ENCODE assay signal across 18 cellular contexts in the genomic region with DNA sequence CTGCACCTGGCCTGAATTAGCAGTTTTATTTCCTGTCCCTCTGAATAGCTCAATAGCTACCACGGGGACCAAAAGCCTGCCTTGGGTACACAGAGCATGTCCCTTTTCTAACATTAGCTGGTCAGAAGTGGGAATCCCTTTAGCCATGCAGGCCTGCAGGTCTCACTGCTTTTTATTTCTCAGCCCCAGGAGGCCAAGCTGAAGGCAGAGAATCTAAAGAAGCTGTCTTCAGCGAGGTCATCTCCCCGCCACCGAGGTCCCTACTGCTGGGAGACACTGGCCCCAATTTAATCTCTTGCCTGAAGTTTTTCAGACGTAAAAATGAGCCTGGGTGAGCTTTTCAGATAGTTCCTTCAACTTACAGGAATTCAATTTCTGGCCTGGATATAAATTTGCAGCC.
"Had no signal": no experiment of that assay in that cellular context is flagged by ENCODE, and none has a peak within 500 bp of the region (broad histone marks: within the 10 kb centered on the region; RNA-seq: fewer than 3 reads in every experiment).

No MANE protein-coding gene starts in this region.

- ATAC-seq: esophagus mucosa; heart left ventricle; mucosa of descending colon; naive thymus-derived CD8-positive, alpha-beta T cell; sciatic nerve; stimulated activated memory B cell treated with anti-CD40 and anti-IgM and Interleukin-4, amounts not matched to agents 10 μg/mL and 1 μg/mL and 100 μg/mL, for 72 hours had no signal

- H3K27me3 ChIP-seq: colonic mucosa, spleen, tibial artery had no signal

- DNase-seq: cerebellar nuclear complex; colonic mucosa; dermis blood vessel endothelial cell; effector CD8-positive, alpha-beta T cell; heart left ventricle; kidney glomerular epithelial cell; mucosa of descending colon; naive thymus-derived CD8-positive, alpha-beta T cell; posterior cingulate gyrus; spleen; stimulated activated CD4-positive, alpha-beta T cell treated with anti-CD3 and anti-CD28 coated beads, Interleukin-15, amount 100 ng/mL, for 24 hours; stimulated activated CD4-positive, alpha-beta T cell treated with anti-CD3 and anti-CD28 coated beads, Interleukin-1b, Interleukin-23, amount 100 ng/mL, for 48 hours; stimulated activated CD4-positive, alpha-beta T cell treated with anti-CD3 and anti-CD28 coated beads, Interleukin-4, amount 100 ng/mL, for 24 hours; tibial artery had no signal

- H3K27ac ChIP-seq: colonic mucosa, heart left ventricle, spleen, tibial artery had no signal

- H3K9me3 ChIP-seq: colonic mucosa, heart left ventricle, mucosa of descending colon, tibial artery had no signal

- H3K4me3 Mint-ChIP-seq: naive thymus-derived CD8-positive, alpha-beta T cell; stimulated activated memory B cell treated with anti-CD40 and anti-IgM and Interleukin-4, amounts not matched to agents 10 μg/mL and 1 μg/mL and 100 μg/mL, for 72 hours; stimulated activated naive CD8-positive, alpha-beta T cell treated with anti-CD3 and anti-CD28 coated beads, Interleukin-15, Interleukin-2, amounts not matched to agents 100 ng/mL and 50 ng/mL, for 24 hours had no signal

- H3K9me3 Mint-ChIP-seq: naive thymus-derived CD8-positive, alpha-beta T cell; stimulated activated naive CD8-positive, alpha-beta T cell treated with anti-CD3 and anti-CD28 coated beads, Interleukin-15, Interleukin-2, amounts not matched to agents 100 ng/mL and 50 ng/mL, for 24 hours had no signal

- H3K36me3 ChIP-seq: colonic mucosa, heart left ventricle, spleen, tibial artery had no signal

- H3K4me3 ChIP-seq: colonic mucosa, heart left ventricle, mucosa of descending colon, spleen, tibial artery had no signal

- H3K27ac Mint-ChIP-seq: stimulated activated memory B cell treated with anti-CD40 and anti-IgM and Interleukin-4, amounts not matched to agents 10 μg/mL and 1 μg/mL and 100 μg/mL, for 72 hours; stimulated activated naive CD8-positive, alpha-beta T cell treated with anti-CD3 and anti-CD28 coated beads, Interleukin-15, Interleukin-2, amounts not matched to agents 100 ng/mL and 50 ng/mL, for 24 hours had no signal

- H3K4me1 ChIP-seq: colonic mucosa, heart left ventricle, tibial artery had no signal

- H3K36me3 Mint-ChIP-seq: naive thymus-derived CD8-positive, alpha-beta T cell; stimulated activated memory B cell treated with anti-CD40 and anti-IgM and Interleukin-4, amounts not matched to agents 10 μg/mL and 1 μg/mL and 100 μg/mL, for 72 hours had no signal

- H3K27me3 Mint-ChIP-seq: naive thymus-derived CD8-positive, alpha-beta T cell; stimulated activated naive CD8-positive, alpha-beta T cell treated with anti-CD3 and anti-CD28 coated beads, Interleukin-15, Interleukin-2, amounts not matched to agents 100 ng/mL and 50 ng/mL, for 24 hours had no signal
